In genomic region chr15:91864669-91865068, GRCh38 we compare ENCODE assay signal across 12 cellular contexts. TPM values are rescaled to one million over a fixed set of nuclear protein-coding genes. Genes with fewer than 3 reads are reported as not detected.
DNase-seq lines count a peak whose midpoint lies in the region; ATAC-seq and TF ChIP-seq lines count a peak whose summit lies in the region.
"Had no signal": no experiment of that assay in that cellular context is flagged by ENCODE, and none has a peak within 500 bp of the region (broad histone marks: within the 10 kb centered on the region; RNA-seq: fewer than 3 reads in every experiment).

No MANE protein-coding gene starts in this region.

- H3K36me3 ChIP-seq in left ventricle myocardium inferior (no peaks in the 10 kb centered on the region), vagina (no peaks in the 10 kb centered on the region)
- H3K36me3 ChIP-seq: colonic mucosa, lower lobe of right lung had no signal

- POLR2A ChIA-PET in RWPE1 (lab: Yijun Ruan, JAX; ENCODE audit: low non-redundant PET), result no interaction called here

- no peak for TF ChIP-seq POLR2A in vagina (IDR thresholded peaks at IDR 0.05)

- H3K4me3 ChIP-seq in left ventricle myocardium inferior (peak overlapping the region; percentile 5), vagina (no peak overlapping the region)
- H3K4me3 ChIP-seq: colonic mucosa, lower lobe of right lung had no signal

- H3K4me1 ChIP-seq in left ventricle myocardium inferior (peaks cover 100% of the 10 kb centered on the region), vagina (peaks cover 77% of the 10 kb centered on the region)

- intact Hi-C loops in Right ventricle myocardium inferior (cut with DNase I) (loop anchor here (5.0 kb wide), 1 partner anchor 58 kb away; no protein-coding TSS in a partner anchor), cardiac septum (cut with DNase I) (loop anchor here (5.0 kb wide), 1 partner anchor 63 kb away; no protein-coding TSS in a partner anchor), left ventricle myocardium inferior (cut with micrococcal nuclease) (no loop called here), vagina (cut with DNase I) (loop anchor here (10.0 kb wide), 1 partner anchor 160 kb away; no protein-coding TSS in a partner anchor)

- peak overlapping the region; percentile 99 for H3K27ac ChIP-seq in RWPE1
- peak overlapping the region; percentile 92 for H3K27ac ChIP-seq in left ventricle myocardium inferior (replicated peaks)
- peak overlapping the region; percentile 21 for H3K27ac ChIP-seq in vagina
- H3K27ac ChIP-seq: colonic mucosa had no signal

- TF ChIP-seq CTCF in RWPE1 (conservative IDR thresholded peaks at IDR 0.05; ENCODE audit: low read depth), result no peak
- TF ChIP-seq CTCF in left ventricle myocardium inferior (IDR thresholded peaks at IDR 0.05; ENCODE audit: borderline replicate concordance), result no peak
- no peak for TF ChIP-seq CTCF in vagina (IDR thresholded peaks at IDR 0.05)

- H3K9me3 ChIP-seq in left ventricle myocardium inferior (replicated peaks) (no peaks in the 10 kb centered on the region), vagina (no peaks in the 10 kb centered on the region)
- H3K9me3 ChIP-seq: colonic mucosa, lower lobe of right lung had no signal

- ATAC-seq in Right ventricle myocardium inferior, result peak; percentile 26
- ATAC-seq in GM21737 (IDR thresholded peaks at IDR 0.05; ENCODE audit: unreplicated experiment), result no peak
- ATAC-seq: lower lobe of right lung had no signal

- DNase-seq in Right ventricle myocardium inferior (ENCODE audit: missing footprints) (no peak), cardiac septum (ENCODE audit: low spot score) (no peak), RWPE1 (ENCODE audit: low spot score) (no peak), left ventricle myocardium inferior (peak; percentile 28), vagina (ENCODE audit: extremely low spot score in 2 of 2) (no peak), OCI-M1 (lab: John Stamatoyannopoulos, UW) (no peak), AG20443 (ENCODE audit: low spot score) (no peak)
- DNase-seq: activated CD4-positive, alpha-beta T cell treated with anti-CD3 and anti-CD28 coated beads for 1 hour; colonic mucosa; lower lobe of right lung; stimulated activated CD4-positive, alpha-beta T cell treated with anti-CD3 and anti-CD28 coated beads, Interleukin-2, amount 100 ng/mL, for 48 hours had no signal

- CTCF ChIA-PET in RWPE1 (lab: Yijun Ruan, JAX), result interaction anchor here (0.6 to 3.1 kb wide), 3 partner anchors 9 to 1944 kb away, joined by 3 to 21 read pairs (median 9); no protein-coding TSS in a partner anchor

- H3K27me3 ChIP-seq in left ventricle myocardium inferior (ENCODE audit: low read depth) (no peaks in the 10 kb centered on the region), vagina (no peaks in the 10 kb centered on the region)
- H3K27me3 ChIP-seq: colonic mucosa had no signal

RNA-seq across cellular contexts. Expression of gene SLCO3A1, which starts 11.2 kb away (rescaled TPM):
- total RNA-seq in Right ventricle myocardium inferior (45.9 TPM), cardiac septum (43.9 TPM), left ventricle myocardium inferior (56.8 TPM), vagina (65.8 TPM)

Comparison
In these comparisons a context has a peak if more than half of its experiments do, and no peak if none do; other contexts are left out.
1. H3K27ac ChIP-seq: peak in every context shown above with its lines; median percentile 99 in RWPE1; 92 in left ventricle myocardium inferior; 21 in vagina.